ENCODE assay signal across 22 cellular contexts in genomic region chr2:217939220-217939619, GRCh38.
DNase-seq lines count a peak whose midpoint lies in the region; ATAC-seq and TF ChIP-seq lines count a peak whose summit lies in the region.
"Had no signal": no experiment of that assay in that cellular context is flagged by ENCODE, and none has a peak within 500 bp of the region (broad histone marks: within the 10 kb centered on the region; RNA-seq: fewer than 3 reads in every experiment).

No MANE protein-coding gene starts in this region.

- peaks cover 48% of the 10 kb centered on the region for H4K20me1 ChIP-seq in osteoblast (ENCODE audit: insufficient read depth, low read length)

- H3K4me3 ChIP-seq in ascending aorta (peak overlapping the region; percentile 64 to 81), esophagus squamous epithelium (peak overlapping the region in 3 of 4 donors; percentile 57 to 72 (median 58)), osteoblast (ENCODE audit: insufficient read depth, low read length) (no peak overlapping the region), testis (peak overlapping the region; percentile 55 to 77)
- H3K4me3 ChIP-seq: GM12878, hepatocyte had no signal

- 85% methylated on average over 2 to 3 of the region's 3 CpGs for WGBS in esophagus squamous epithelium, 2 donors
- 72 to 80% methylated on average over 2 to 3 of the region's 3 CpGs for WGBS in testis, 2 donors

- peak overlapping the region; percentile 16 for H3K4me2 ChIP-seq in osteoblast (ENCODE audit: insufficient read depth, low read length)
- H3K4me2 ChIP-seq: hepatocyte had no signal

- DNase-seq in ascending aorta (ENCODE audit: low spot score in 2 of 2) (no peak), esophagus squamous epithelium (lab: John Stamatoyannopoulos, UW) (no peak), osteoblast (ENCODE audit: insufficient read length, low spot score, missing footprints) (no peak), testis (no peak), NCI-H524 treated with DMSO at 0.1 percent for 48 hours (lab: John Stamatoyannopoulos, UW) (no peak), SIG-M5 treated with dmso at 0.1 percent for 504 hours (lab: John Stamatoyannopoulos, UW; ENCODE audit: unreplicated experiment) (no peak)
- DNase-seq: activated gamma-delta T cell; CD8-positive, alpha-beta T cell; DMS53; effector memory CD8-positive, alpha-beta T cell; islet precursor cell; NCI-H1436 treated with DMSO at 0.1 percent for 48 hours; NCI-H2171; SHP77 treated with DMSO at 0.1 percent for 48 hours; stimulated activated CD4-positive, alpha-beta T cell treated with anti-CD3 and anti-CD28 coated beads, Interleukin-2, amount 100 ng/mL, for 24 hours; stimulated activated naive CD4-positive, alpha-beta T cell treated with Interleukin-2 at 50 U/mL for 16 hours; T-helper 17 cell had no signal

- peaks cover 74% of the 10 kb centered on the region for H3K79me2 ChIP-seq in osteoblast (ENCODE audit: insufficient read depth, low read length)

- TF ChIP-seq POLR2A in esophagus squamous epithelium (IDR thresholded peaks at IDR 0.05) (no peak), testis (IDR thresholded peaks at IDR 0.05) (no peak)

- H3K27me3 ChIP-seq in ascending aorta, result no peaks in the 10 kb centered on the region
- H3K27me3 ChIP-seq in esophagus squamous epithelium, result no peaks in the 10 kb centered on the region
- H3K27me3 ChIP-seq in osteoblast (ENCODE audit: insufficient read depth, low read length), result no peaks in the 10 kb centered on the region
- no peaks in the 10 kb centered on the region for H3K27me3 ChIP-seq in testis
- H3K27me3 ChIP-seq: hepatocyte had no signal

- TF ChIP-seq CTCF in ascending aorta (IDR thresholded peaks at IDR 0.05) (no peak), esophagus squamous epithelium (IDR thresholded peaks at IDR 0.05) (no peak), osteoblast (IDR thresholded peaks at IDR 0.05; ENCODE audit: extremely low read depth, low read depth, low read length) (no peak), testis (IDR thresholded peaks at IDR 0.05) (no peak)

- H3K36me3 ChIP-seq in ascending aorta (peaks cover 21 to 44% of the 10 kb centered on the region in 2 donors), esophagus squamous epithelium (peaks cover 0 to 5% (median 0%) of the 10 kb centered on the region in 3 donors), osteoblast (ENCODE audit: insufficient read depth, low read length) (peaks cover 4% of the 10 kb centered on the region), testis (ENCODE audit: low read depth, missing control alignments) (no peaks in the 10 kb centered on the region)

- H3K9me3 ChIP-seq in ascending aorta (no peaks in the 10 kb centered on the region), esophagus squamous epithelium (no peaks in the 10 kb centered on the region), osteoblast (ENCODE audit: low read depth, low read length) (no peaks in the 10 kb centered on the region), testis (no peaks in the 10 kb centered on the region)

- H2AFZ ChIP-seq in osteoblast (ENCODE audit: low read length), result no peak overlapping the region
- H2AFZ ChIP-seq: hepatocyte had no signal

- intact Hi-C loops in ascending aorta (cut with DNase I) (no loop called here), esophagus squamous epithelium (cut with DNase I) (no loop called here), testis (cut with DNase I; ENCODE audit: low total_unique reads) (no loop called here)

- ATAC-seq in GM21528 (IDR thresholded peaks at IDR 0.05; ENCODE audit: low FRiP score, unreplicated experiment), result no peak
- no peak for ATAC-seq in GM19351 (IDR thresholded peaks at IDR 0.05; ENCODE audit: unreplicated experiment)
- ATAC-seq: CD8-positive, alpha-beta T cell; effector memory CD8-positive, alpha-beta T cell; GM12878; T-helper 17 cell had no signal

- peaks cover 30 to 46% of the 10 kb centered on the region in 2 donors for H3K4me1 ChIP-seq in ascending aorta
- H3K4me1 ChIP-seq in esophagus squamous epithelium, result peaks cover 49 to 99% (median 58%) of the 10 kb centered on the region in 3 donors
- peaks cover 93% of the 10 kb centered on the region for H3K4me1 ChIP-seq in osteoblast (ENCODE audit: insufficient read depth, low read length)
- peaks cover 30% of the 10 kb centered on the region for H3K4me1 ChIP-seq in testis

- H3K27ac ChIP-seq in ascending aorta (peak overlapping the region; percentile 98 to 100), esophagus squamous epithelium (peak overlapping the region; percentile 61 to 95 (median 92)), osteoblast (ENCODE audit: low read depth, low read length) (no peak overlapping the region), testis (peak overlapping the region in 1 of 2 donors; percentile 70)
- H3K27ac ChIP-seq: hepatocyte, HL-60 had no signal
